In genomic region chr9:128045876-128046275, GRCh38 we compare ENCODE assay signal across 23 cellular contexts. TPM values are rescaled to one million over a fixed set of nuclear protein-coding genes. Genes with fewer than 3 reads are reported as not detected.
DNase-seq lines count a peak whose midpoint lies in the region; ATAC-seq and TF ChIP-seq lines count a peak whose summit lies in the region.
"Had no signal": no experiment of that assay in that cellular context is flagged by ENCODE, and none has a peak within 500 bp of the region (broad histone marks: within the 10 kb centered on the region; RNA-seq: fewer than 3 reads in every experiment).

No MANE protein-coding gene starts in this region.

- no peak overlapping the region for H3K4me2 ChIP-seq in osteoblast (ENCODE audit: insufficient read depth, low read length)
- H3K4me2 ChIP-seq: BLaER1 treated with 17β-estradiol and CSF1 and Interleukin-3, amounts not matched to agents 10 nM and 100 nM; GM23338 had no signal

- CTCF ChIA-PET in A673 (lab: Charles Lee), result no interaction called here

- H3K27ac ChIP-seq in A673 (ENCODE audit: low read depth, low read length, poor library complexity, severe bottlenecking) (no peak overlapping the region), osteoblast (ENCODE audit: low read depth, low read length) (no peak overlapping the region)
- H3K27ac ChIP-seq: BLaER1 treated with 17β-estradiol and CSF1 and Interleukin-3, amounts not matched to agents 10 nM and 100 nM; SJSA1 had no signal

- H3K79me2 ChIP-seq in osteoblast (ENCODE audit: insufficient read depth, low read length), result no peaks in the 10 kb centered on the region

- BruUV-seq in A673 (replicated peaks; lab: Mats Ljungman, UMichigan), result no TSS peak

- H3K4me1 ChIP-seq in A673 (ENCODE audit: insufficient read depth, low read length, poor library complexity, severe bottlenecking), result peaks cover 26% of the 10 kb centered on the region
- peaks cover 3% of the 10 kb centered on the region for H3K4me1 ChIP-seq in osteoblast (ENCODE audit: insufficient read depth, low read length)

- DNase-seq in NCI-H1105 treated with DMSO at 0.1 percent for 48 hours (lab: John Stamatoyannopoulos, UW) (peak; percentile 2), NCI-H1105 (lab: John Stamatoyannopoulos, UW) (no peak), A673 (ENCODE audit: low spot score) (peak; percentile 44), osteoblast (ENCODE audit: insufficient read length, low spot score, missing footprints) (peak; percentile 61), ecto neural progenitor cell (ENCODE audit: low spot score) (no peak), GM19238 (ENCODE audit: insufficient read length, low spot score) (no peak), NCI-H2029 treated with DMSO at 0.1 percent for 48 hours (lab: John Stamatoyannopoulos, UW) (no peak)
- DNase-seq: 8988T; CD4-positive, alpha-beta T cell; H9; KBM-7; MM.1S; NCI-H1417 treated with DMSO at 0.1 percent for 48 hours; NCI-H187 treated with DMSO at 0.1 percent for 48 hours; NCI-H446 treated with DMSO at 0.1 percent for 48 hours; NCI-H526; Right ventricle myocardium superior; RPMI8226; T-helper 1 cell had no signal

- POLR2A ChIA-PET in A673 (lab: Charles Lee; ENCODE audit: low non-redundant PET), result interaction anchor here (0.5 kb wide), 1 partner anchor 28 kb away, joined by 7 read pairs; no protein-coding TSS in a partner anchor

- intact Hi-C loops in A673 (cut with micrococcal nuclease; ENCODE audit: unreplicated experiment), result no loop called here

- H3K36me3 ChIP-seq in A673 (ENCODE audit: insufficient read depth, low read length, poor library complexity, severe bottlenecking) (no peaks in the 10 kb centered on the region), osteoblast (ENCODE audit: insufficient read depth, low read length) (no peaks in the 10 kb centered on the region)
- H3K36me3 ChIP-seq: BLaER1 treated with 17β-estradiol and CSF1 and Interleukin-3, amounts not matched to agents 10 nM and 100 nM; SJSA1 had no signal

- ATAC-seq in SK-N-SH treated with all-trans-retinoic acid at 6 μM for 48 hours, result peak; percentile 23; the same call in 2 of the 3 replicates
- ATAC-seq: GM23338 had no signal

- no peaks in the 10 kb centered on the region for H3K27me3 ChIP-seq in A673 (replicated peaks; ENCODE audit: insufficient read depth, low read depth, low read length, poor library complexity)
- no peaks in the 10 kb centered on the region for H3K27me3 ChIP-seq in osteoblast (ENCODE audit: insufficient read depth, low read length)
- H3K27me3 ChIP-seq: BLaER1 treated with 17β-estradiol and CSF1 and Interleukin-3, amounts not matched to agents 10 nM and 100 nM; SJSA1 had no signal

- TF ChIP-seq CTCF in A673 (conservative IDR thresholded peaks at IDR 0.05; ENCODE audit: low read depth, low read length) (no peak), osteoblast (IDR thresholded peaks at IDR 0.05; ENCODE audit: extremely low read depth, low read depth, low read length) (no peak)

- H4K20me1 ChIP-seq in osteoblast (ENCODE audit: insufficient read depth, low read length), result no peaks in the 10 kb centered on the region
- H4K20me1 ChIP-seq: BLaER1 treated with 17β-estradiol and CSF1 and Interleukin-3, amounts not matched to agents 10 nM and 100 nM had no signal

- H3K9me3 ChIP-seq in A673 (ENCODE audit: low read depth, low read length, poor library complexity, severe bottlenecking) (no peaks in the 10 kb centered on the region), osteoblast (ENCODE audit: low read depth, low read length) (no peaks in the 10 kb centered on the region)
- H3K9me3 ChIP-seq: BLaER1 treated with 17β-estradiol and CSF1 and Interleukin-3, amounts not matched to agents 10 nM and 100 nM; SJSA1 had no signal

- H3K4me3 ChIP-seq in A673 (ENCODE audit: low read depth, low read length, poor library complexity, severe bottlenecking), result no peak overlapping the region
- no peak overlapping the region for H3K4me3 ChIP-seq in osteoblast (ENCODE audit: insufficient read depth, low read length)
- H3K4me3 ChIP-seq: BLaER1 treated with 17β-estradiol and CSF1 and Interleukin-3, amounts not matched to agents 10 nM and 100 nM; GM23338; SJSA1 had no signal

- H2AFZ ChIP-seq in osteoblast (ENCODE audit: low read length), result no peak overlapping the region
- H2AFZ ChIP-seq: GM23338 had no signal

TF ChIP-seq in SK-N-SH treated with all-trans-retinoic acid at 6 μM for 48 hours, 23 proteins besides CTCF, POLR2A, EP300 and RAD21:
- TF ChIP-seq ZFP3 (CRISPR knock-in tag; IDR thresholded peaks at IDR 0.05), result no peak
- TF ChIP-seq OSR1 (CRISPR knock-in tag; IDR thresholded peaks at IDR 0.05), result no peak
- TF ChIP-seq TCF4 (CRISPR knock-in tag; IDR thresholded peaks at IDR 0.05; ENCODE audit: borderline replicate concordance), result no peak
- TF ChIP-seq TSHZ2 (CRISPR knock-in tag; IDR thresholded peaks at IDR 0.05), result no peak
- no peak for TF ChIP-seq ISL1 (CRISPR knock-in tag; IDR thresholded peaks at IDR 0.05)
- no peak for TF ChIP-seq RARB (CRISPR knock-in tag; IDR thresholded peaks at IDR 0.05)
- TF ChIP-seq SNAI2 (CRISPR knock-in tag; IDR thresholded peaks at IDR 0.05), result 0 out of 2 replicates have a peak, but pooled peaks have one; percentile 21
- no peak for TF ChIP-seq PATZ1 (CRISPR knock-in tag; IDR thresholded peaks at IDR 0.05; ENCODE audit: borderline replicate concordance)
- no peak for TF ChIP-seq ARNTL (CRISPR knock-in tag; IDR thresholded peaks at IDR 0.05; ENCODE audit: borderline replicate concordance, low read depth)
- TF ChIP-seq CSDC2 (CRISPR knock-in tag; IDR thresholded peaks at IDR 0.05), result no peak
- no peak for TF ChIP-seq TOX (CRISPR knock-in tag; IDR thresholded peaks at IDR 0.05; ENCODE audit: borderline replicate concordance)
- no peak for TF ChIP-seq PPARA (CRISPR knock-in tag; IDR thresholded peaks at IDR 0.05; ENCODE audit: borderline replicate concordance)
- no peak for TF ChIP-seq GLIS3 (CRISPR knock-in tag; IDR thresholded peaks at IDR 0.05)
- 0 out of 2 replicates have a peak, but pooled peaks have one; percentile 4 for TF ChIP-seq ZFP30 (CRISPR knock-in tag; IDR thresholded peaks at IDR 0.05)
- no peak for TF ChIP-seq CREB5 (CRISPR knock-in tag; IDR thresholded peaks at IDR 0.05; ENCODE audit: low read depth)
- TF ChIP-seq BACH2 (CRISPR knock-in tag; IDR thresholded peaks at IDR 0.05; ENCODE audit: borderline replicate concordance), result no peak
- TF ChIP-seq ZC3H10 (CRISPR knock-in tag; IDR thresholded peaks at IDR 0.05), result no peak

RNA-seq across cellular contexts. Expression of gene NAIF1, which starts 21.2 kb away (rescaled TPM):
- total RNA-seq in A673 (2021) (9.3 and 10.8 TPM in 2 replicates), osteoblast (10.1 and 10.6 TPM in 2 replicates)

RNA-seq across cellular contexts. Expression of gene SLC25A25, which starts 22.2 kb away (rescaled TPM):
- total RNA-seq in A673 (2021) (24.7 and 26.1 TPM in 2 replicates), osteoblast (9.7 and 13.4 TPM in 2 replicates)

Comparison
In these comparisons a context has a peak if more than half of its experiments do, and no peak if none do; other contexts are left out.
1. DNase-seq: peak in NCI-H1105 treated with DMSO at 0.1 percent for 48 hours (single experiment), A673 (single experiment) and osteoblast (single experiment); none in NCI-H1105 (single experiment), ecto neural progenitor cell (single experiment), GM19238 (single experiment) and NCI-H2029 treated with DMSO at 0.1 percent for 48 hours (single experiment).